8 cellular contexts compared by ENCODE assay signal in the genomic region with DNA sequence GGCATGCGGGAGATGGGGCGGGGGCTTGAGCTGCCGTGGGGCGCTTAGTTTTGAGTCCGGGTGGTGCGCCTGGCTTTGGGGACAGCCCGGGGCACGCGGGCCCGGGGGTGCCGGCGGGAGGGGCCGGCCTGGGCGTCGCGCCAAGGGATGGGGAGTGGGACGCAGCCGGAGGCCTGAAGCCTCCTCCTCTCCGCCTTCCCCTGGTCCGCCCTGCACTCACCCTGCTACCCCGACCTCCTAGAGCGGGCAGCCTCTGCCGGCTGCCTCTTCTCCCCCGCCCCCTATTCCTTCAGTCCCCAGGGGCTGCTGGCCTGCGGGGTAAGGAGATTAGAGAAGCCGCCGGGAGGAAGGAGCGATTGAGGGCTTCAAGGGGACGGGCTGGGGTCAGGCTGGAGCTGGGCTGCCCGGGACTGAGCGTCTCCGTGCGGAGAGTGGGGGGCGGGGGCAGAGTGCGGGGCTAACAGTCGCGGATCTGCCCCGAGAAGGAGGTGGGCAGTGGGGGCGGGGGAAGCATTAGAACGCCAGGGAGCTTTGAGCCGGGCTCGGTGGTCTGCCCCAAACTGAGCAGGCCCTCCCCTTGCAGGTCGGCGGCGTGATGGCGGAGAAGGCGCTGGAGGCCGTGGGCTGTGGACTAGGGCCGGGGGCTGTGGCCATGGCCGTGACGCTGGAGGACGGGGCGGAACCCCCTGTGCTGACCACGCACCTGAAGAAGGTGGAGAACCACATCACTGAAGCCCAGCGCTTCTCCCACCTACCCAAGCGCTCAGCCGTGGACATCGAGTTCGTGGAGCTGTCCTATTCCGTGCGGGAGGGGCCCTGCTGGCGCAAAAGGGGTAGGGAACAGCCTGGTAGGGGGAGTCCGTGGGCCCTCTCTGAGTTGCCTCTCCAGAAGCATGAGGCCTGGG. TPM values are rescaled to one million over a fixed set of nuclear protein-coding genes. Genes with fewer than 3 reads are reported as not detected.
DNase-seq lines count a peak whose midpoint lies in the region; ATAC-seq and TF ChIP-seq lines count a peak whose summit lies in the region.

No MANE protein-coding gene starts in this region.

- H3K36me3 Mint-ChIP-seq in activated naive CD4-positive, alpha-beta T cell treated with anti-CD3 and anti-CD28 coated beads, Interleukin-2, amount 50 U/mL, for 24 hours, result no peaks in the 10 kb centered on the region

- no peak overlapping the region for H3K27ac Mint-ChIP-seq in activated naive CD4-positive, alpha-beta T cell treated with anti-CD3 and anti-CD28 coated beads, Interleukin-2, amount 50 U/mL, for 24 hours

- in situ Hi-C loops in astrocyte of the spinal cord (cut with HindIII; ENCODE audit: low sequenced_read_pairs), result no loop called here

- no peaks in the 10 kb centered on the region for H3K36me3 ChIP-seq in right lobe of liver
- H3K36me3 ChIP-seq in tibial nerve, result no peaks in the 10 kb centered on the region

- intact Hi-C loops in right lobe of liver (cut with DNase I), result loop anchor here in 1 of 2 donors (10.0 kb wide), 1 partner anchor 55 kb away; a partner anchor contains a TSS

- TF ChIP-seq POLR2A in right lobe of liver (IDR thresholded peaks at IDR 0.05) (no peak), tibial nerve (IDR thresholded peaks at IDR 0.05) (no peak)

- ATAC-seq in right lobe of liver (peak in 3 of 4 donors; percentile 7 to 17 (median 8)), HG03108 (IDR thresholded peaks at IDR 0.05; ENCODE audit: unreplicated experiment) (no peak)

- H3K27ac ChIP-seq in right lobe of liver (no peak overlapping the region), tibial nerve (peak overlapping the region in 1 of 4 donors; percentile 13)

- TF ChIP-seq CTCF in astrocyte of the spinal cord (IDR thresholded peaks at IDR 0.05; ENCODE audit: low read depth, low read length) (no peak), right lobe of liver (IDR thresholded peaks at IDR 0.05) (no peak), tibial nerve (IDR thresholded peaks at IDR 0.05) (no peak)

- H3K4me1 ChIP-seq in right lobe of liver (peaks cover 0 to 8% (median 0%) of the 10 kb centered on the region in 4 donors), tibial nerve (peaks cover 0 to 29% (median 7%) of the 10 kb centered on the region in 4 donors)

- H3K4me3 ChIP-seq in astrocyte of the spinal cord (ENCODE audit: low read depth, low read length) (peak overlapping the region; percentile 47), right lobe of liver (peak overlapping the region; percentile 53 to 64 (median 55)), tibial nerve (peak overlapping the region; percentile 35 to 63 (median 55))

- no peak for DNase-seq in activated naive CD4-positive, alpha-beta T cell (lab: John Stamatoyannopoulos, UW)
- DNase-seq in astrocyte of the spinal cord (ENCODE audit: low read depth, low spot score) (no peak), right lobe of liver (no peak), tibial nerve (ENCODE audit: low spot score in 2 of 2) (no peak), GOT3 (lab: John Stamatoyannopoulos, UW) (no peak), CD1c-positive myeloid dendritic cell (ENCODE audit: extremely low spot score) (no peak)

- H3K27me3 ChIP-seq in right lobe of liver, result peaks cover 0 to 4% of the 10 kb centered on the region in 2 donors
- peaks cover 0 to 33% of the 10 kb centered on the region in 2 donors for H3K27me3 ChIP-seq in tibial nerve

- H3K4me3 Mint-ChIP-seq in activated naive CD4-positive, alpha-beta T cell treated with anti-CD3 and anti-CD28 coated beads, Interleukin-2, amount 50 U/mL, for 24 hours, result peak overlapping the region; percentile 49

- H3K4me1 Mint-ChIP-seq in activated naive CD4-positive, alpha-beta T cell treated with anti-CD3 and anti-CD28 coated beads, Interleukin-2, amount 50 U/mL, for 24 hours, result peaks cover 14% of the 10 kb centered on the region

- H3K9me3 ChIP-seq in right lobe of liver (no peaks in the 10 kb centered on the region), tibial nerve (no peaks in the 10 kb centered on the region)

- no peaks in the 10 kb centered on the region for H3K9me3 Mint-ChIP-seq in activated naive CD4-positive, alpha-beta T cell treated with anti-CD3 and anti-CD28 coated beads, Interleukin-2, amount 50 U/mL, for 24 hours

- no peak for TF ChIP-seq EP300 in tibial nerve (IDR thresholded peaks at IDR 0.05)

- peaks cover 13% of the 10 kb centered on the region for H3K27me3 Mint-ChIP-seq in activated naive CD4-positive, alpha-beta T cell treated with anti-CD3 and anti-CD28 coated beads, Interleukin-2, amount 50 U/mL, for 24 hours

- WGBS in right lobe of liver (ENCODE audit: insufficient coverage, low coverage, low lambda C conversion rate, missing lambda C conversion rate), result 13% methylated on average over 22 of the region's 63 CpGs
- WGBS in tibial nerve, 2 donors, result 21 to 28% methylated on average over 33 to 43 of the region's 63 CpGs

RNA-seq across cellular contexts. Expression of a gene that starts 0.8 kb away (rescaled TPM):
- total RNA-seq in right lobe of liver (under 1 TPM in 4 of 6 experiments, not detected in 2; 0.04 to 0.22 (median 0.09) TPM), tibial nerve (under 1 TPM in 2 of 4 donors, not detected in 2; under 0.01 to 0.30 TPM)

RNA-seq across cellular contexts. Expression of a gene that starts 18.9 kb away (rescaled TPM):
- 10 to 100 TPM in 4 of 6 experiments, 1 to 10 TPM in 2; 8.1 to 13.2 (median 10.9) TPM for total RNA-seq in right lobe of liver
- 10 to 100 TPM; 16.0 to 27.7 (median 20.5) TPM for total RNA-seq in tibial nerve

RNA-seq across cellular contexts. Expression of a gene that starts 28.2 kb away (rescaled TPM):
- total RNA-seq in right lobe of liver (10 to 100 TPM in 4 of 6 experiments, 1 to 10 TPM in 2; 6.4 to 13.6 (median 10.7) TPM), tibial nerve (10 to 100 TPM; 21.9 to 36.1 (median 27.0) TPM)

RNA-seq across cellular contexts. Expression of a gene that starts 35.7 kb away (rescaled TPM):
- total RNA-seq in right lobe of liver (under 1 TPM in 1 of 6 experiments, not detected in 5; 0.32 TPM), tibial nerve (under 1 TPM in 1 of 4 donors, not detected in 3; 0.30 TPM)

RNA-seq across cellular contexts. Expression of a gene that starts 42.5 kb away (rescaled TPM):
- total RNA-seq in right lobe of liver (1 to 10 TPM; 5.4 to 9.7 (median 6.5) TPM), tibial nerve (10 to 100 TPM; 11.4 to 13.8 (median 12.3) TPM)
